11 cellular contexts compared by ENCODE assay signal in genomic region chr1:173474097-173474779, GRCh38. TPM values are rescaled to one million over a fixed set of nuclear protein-coding genes. Genes with fewer than 3 reads are reported as not detected.
DNase-seq lines count a peak whose midpoint lies in the region; ATAC-seq and TF ChIP-seq lines count a peak whose summit lies in the region.
"Had no signal": no experiment of that assay in that cellular context is flagged by ENCODE, and none has a peak within 500 bp of the region (broad histone marks: within the 10 kb centered on the region; RNA-seq: fewer than 3 reads in every experiment).

No MANE protein-coding gene starts in this region.

- peaks cover 5% of the 10 kb centered on the region for H3K27me3 Mint-ChIP-seq in GM23338 (ENCODE audit: insufficient read depth, low read depth, poor library complexity)
- H3K27me3 Mint-ChIP-seq in neural progenitor cell (ENCODE audit: insufficient read depth, low read depth): no peaks in the 10 kb centered on the region

- H2AFZ ChIP-seq in GM23338: no peak overlapping the region
- peak overlapping the region; percentile 89 for H2AFZ ChIP-seq in PC-3 (ENCODE audit: low read length)
- no peak overlapping the region for H2AFZ ChIP-seq in neural progenitor cell (replicated peaks)

- H3K36me3 Mint-ChIP-seq in GM23338 (ENCODE audit: low read depth) (peaks cover 58% of the 10 kb centered on the region), neural progenitor cell (peaks cover 15% of the 10 kb centered on the region)

- H3K27ac ChIP-seq in GM23338 (ENCODE audit: low read depth) (0 out of 2 replicates have a peak overlapping the region, but pooled peaks have one; percentile 50), PC-3 (ENCODE audit: low read length) (peak overlapping the region; percentile 60), neural progenitor cell (no peak overlapping the region)

- no peak overlapping the region for H3K4me3 ChIP-seq in GM23338
- peak overlapping the region; percentile 73 for H3K4me3 ChIP-seq in PC-3 (ENCODE audit: low read length)
- peak overlapping the region; percentile 86 for H3K4me3 ChIP-seq in endocrine pancreas (ENCODE audit: control insufficient read depth, insufficient read depth, low read length)
- no peak overlapping the region for H3K4me3 ChIP-seq in neural progenitor cell

- peak overlapping the region; percentile 3 for H3K9ac ChIP-seq in PC-3 (ENCODE audit: low read length)
- peak overlapping the region; percentile 4 for H3K9ac ChIP-seq in endocrine pancreas (ENCODE audit: control insufficient read depth, insufficient read depth, low read length)
- H3K9ac ChIP-seq in neural progenitor cell: no peak overlapping the region

- H3F3A ChIP-seq in GM23338 (replicated peaks; ENCODE audit: low read depth) (no peaks in the 10 kb centered on the region), PC-3 (ENCODE audit: low read length, unreplicated experiment) (peaks cover 18% of the 10 kb centered on the region), neural progenitor cell (ENCODE audit: low read depth) (peaks cover 4% of the 10 kb centered on the region)

- ATAC-seq in GM23338 (no peak), PC-3 (no peak), GM18519 (IDR thresholded peaks at IDR 0.05; ENCODE audit: low FRiP score, unreplicated experiment) (no peak), GM18873 (IDR thresholded peaks at IDR 0.05; ENCODE audit: low FRiP score, unreplicated experiment) (no peak)

- DNase-seq in GM23338 (ENCODE audit: low spot score) (no peak), PC-3 (peak; percentile 55), neural progenitor cell (ENCODE audit: low spot score) (no peak), T1000 (lab: John Stamatoyannopoulos, UW) (no peak), AG08396 (ENCODE audit: low spot score) (no peak)
- DNase-seq: glutamatergic neuron, Kasumi-1, NCI-H748 treated with DMSO at 0.1 percent for 48 hours had no signal

- intact Hi-C loops in PC-3 (cut with micrococcal nuclease): no loop called here

- peaks cover 14% of the 10 kb centered on the region for H3K4me1 Mint-ChIP-seq in GM23338
- H3K4me1 Mint-ChIP-seq in neural progenitor cell: peaks cover 23% of the 10 kb centered on the region

- peaks cover 26% of the 10 kb centered on the region for H3K36me3 ChIP-seq in GM23338 (ENCODE audit: insufficient read depth)
- peaks cover 32% of the 10 kb centered on the region for H3K36me3 ChIP-seq in PC-3 (ENCODE audit: low read depth, low read length)
- no peaks in the 10 kb centered on the region for H3K36me3 ChIP-seq in endocrine pancreas (ENCODE audit: control insufficient read depth, insufficient read depth, low read length)
- H3K36me3 ChIP-seq in neural progenitor cell: no peaks in the 10 kb centered on the region

- H3K9me3 Mint-ChIP-seq in GM23338: peaks cover 31% of the 10 kb centered on the region
- H3K9me3 Mint-ChIP-seq in neural progenitor cell: peaks cover 21% of the 10 kb centered on the region

- CTCF ChIA-PET in PC-3 (lab: Charles Lee): interaction anchor here (0.9 kb wide), 2 partner anchors 34 to 43 kb away, joined by 3 to 4 read pairs; no protein-coding TSS in a partner anchor

- TF ChIP-seq CTCF in GM23338 (conservative IDR thresholded peaks at IDR 0.05; ENCODE audit: low read depth in 2 of 2): no peak
- no peak for TF ChIP-seq CTCF in PC-3 (conservative IDR thresholded peaks at IDR 0.05; ENCODE audit: low read depth, low read length)
- no peak for TF ChIP-seq CTCF in neural progenitor cell (IDR thresholded peaks at IDR 0.05)

- H3K9me3 ChIP-seq in PC-3 (ENCODE audit: low read length) (peaks cover 16% of the 10 kb centered on the region), endocrine pancreas (ENCODE audit: control insufficient read depth, low read length) (no peaks in the 10 kb centered on the region), neural progenitor cell (ENCODE audit: low read depth) (peaks cover 7% of the 10 kb centered on the region)

- POLR2A ChIA-PET in PC-3 (lab: Charles Lee; ENCODE audit: unreplicated experiment): interaction anchor here (0.5 to 1.1 kb wide), 4 partner anchors 44 to 310 kb away, joined by 3 to 9 read pairs (median 3); no protein-coding TSS in a partner anchor

- H3K4me2 ChIP-seq in GM23338 (0 out of 2 replicates have a peak overlapping the region, but pooled peaks have one; percentile 94), PC-3 (ENCODE audit: low read length) (peak overlapping the region; percentile 87), neural progenitor cell (peak overlapping the region; percentile 93)

- no peak overlapping the region for H3K27ac Mint-ChIP-seq in GM23338
- no peak overlapping the region for H3K27ac Mint-ChIP-seq in neural progenitor cell

- H3K4me3 Mint-ChIP-seq in GM23338 (no peak overlapping the region), neural progenitor cell (no peak overlapping the region)

- H3K4me1 ChIP-seq in GM23338 (ENCODE audit: insufficient read depth): peaks cover 22% of the 10 kb centered on the region
- H3K4me1 ChIP-seq in PC-3 (ENCODE audit: insufficient read depth, low read length): peaks cover 46% of the 10 kb centered on the region
- peaks cover 11% of the 10 kb centered on the region for H3K4me1 ChIP-seq in endocrine pancreas (ENCODE audit: control insufficient read depth, insufficient read depth, low read length)
- peaks cover 25% of the 10 kb centered on the region for H3K4me1 ChIP-seq in neural progenitor cell

- H3K9me2 ChIP-seq in GM23338 (ENCODE audit: insufficient read depth) (0 out of 2 replicates have a peak, but pooled peaks cover 4% of the 10 kb centered on the region), PC-3 (replicated peaks; ENCODE audit: low read length) (no peaks in the 10 kb centered on the region)

- H4K20me1 ChIP-seq in GM23338 (replicated peaks; ENCODE audit: insufficient read depth): peaks cover 14% of the 10 kb centered on the region
- peaks cover 11% of the 10 kb centered on the region for H4K20me1 ChIP-seq in PC-3 (ENCODE audit: low read length)
- H4K20me1 ChIP-seq in neural progenitor cell (ENCODE audit: low read depth): peaks cover 15% of the 10 kb centered on the region

- H3K79me2 ChIP-seq in GM23338 (replicated peaks; ENCODE audit: insufficient read depth): peaks cover 64% of the 10 kb centered on the region
- H3K79me2 ChIP-seq in PC-3 (ENCODE audit: low read length): peaks cover 46% of the 10 kb centered on the region
- peaks cover 37% of the 10 kb centered on the region for H3K79me2 ChIP-seq in neural progenitor cell (ENCODE audit: low read depth)

- no TSS peak for BruUV-seq in PC-3 (replicated peaks; lab: Mats Ljungman, UMichigan)

- no peaks in the 10 kb centered on the region for H3K27me3 ChIP-seq in GM23338 (ENCODE audit: insufficient read depth)
- H3K27me3 ChIP-seq in PC-3 (ENCODE audit: low read length): no peaks in the 10 kb centered on the region
- H3K27me3 ChIP-seq in endocrine pancreas (ENCODE audit: control insufficient read depth, insufficient read depth, low read length): no peaks in the 10 kb centered on the region
- no peaks in the 10 kb centered on the region for H3K27me3 ChIP-seq in neural progenitor cell

TF ChIP-seq in GM23338, 12 proteins besides CTCF, POLR2A, EP300 and RAD21 (continues in another document):
- TF ChIP-seq EZH2phosphoT487 (IDR thresholded peaks at IDR 0.05; ENCODE audit: unreplicated experiment) (no peak), POLR2AphosphoS5 (IDR thresholded peaks at IDR 0.05; ENCODE audit: low read depth) (no peak), ETS1 (IDR thresholded peaks at IDR 0.05) (no peak), CREB1 (CRISPR knock-in tag; IDR thresholded peaks at IDR 0.05; ENCODE audit: low read depth) (no peak), REST (IDR thresholded peaks at IDR 0.05; ENCODE audit: unreplicated experiment) (no peak), EZH2 (IDR thresholded peaks at IDR 0.05; ENCODE audit: low read depth, unreplicated experiment) (no peak), JUNB (IDR thresholded peaks at IDR 0.05; ENCODE audit: unreplicated experiment) (no peak)

RNA-seq across cellular contexts. Expression of gene PRDX6, which starts 2.9 kb away (rescaled TPM):
- total RNA-seq in GM23338 (2014; rRNA removed; shearing (Covaris generic)): 448 and 516 TPM in 2 replicates
- 726 and 746 TPM in 2 replicates for polyA plus RNA-seq in GM23338 (2016; fragmentation: Nextera tagmentation; extraction: Ambion mirVana)
- total RNA-seq in PC-3 (2014; rRNA removed): 649 and 829 TPM in 2 replicates
- total RNA-seq in neural progenitor cell (ENCODE audit: low replicate concordance): 322 and 441 TPM in 2 replicates

Comparison
In these comparisons a context has a peak if more than half of its experiments do, and no peak if none do; other contexts are left out.
1. H3K4me3 ChIP-seq: peak in PC-3 (single experiment) and endocrine pancreas (single experiment); none in GM23338 (single experiment) and neural progenitor cell (single experiment).
2. Peak in every context shown above with its lines, with median percentiles within 50 percentile points of each other: H3K4me2 ChIP-seq.